In the genomic region with DNA sequence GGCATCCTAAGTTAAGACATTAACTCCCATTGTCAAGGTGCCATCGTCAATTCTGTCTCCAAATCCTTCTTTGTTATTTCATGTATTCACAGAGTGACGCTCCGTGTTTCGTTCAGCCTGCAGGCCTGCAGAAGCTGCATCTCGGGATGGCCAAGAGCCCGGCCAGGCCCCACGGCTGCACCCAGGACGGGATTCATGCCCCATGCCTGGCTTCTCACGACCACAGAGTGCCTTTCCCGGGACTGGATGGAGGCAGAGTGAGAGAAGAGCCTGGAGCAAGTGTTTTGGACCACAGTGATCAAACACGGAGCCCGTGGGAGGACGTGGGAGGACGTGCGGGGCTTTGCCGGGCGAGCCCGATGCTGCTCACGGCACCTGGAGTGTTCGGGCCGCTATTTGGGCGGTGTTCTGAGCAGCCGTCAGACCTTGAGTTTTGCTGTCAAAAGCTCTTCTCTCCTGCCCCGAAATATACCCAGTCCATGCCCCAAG, we compare ENCODE assay signal across 1 cellular context.
TF ChIP-seq lines count a peak whose summit lies in the region.

No MANE protein-coding gene starts in this region.

TF ChIP-seq in K562, 482 proteins besides CTCF, POLR2A, EP300 and RAD21:
- TF ChIP-seq, protein P1, sequence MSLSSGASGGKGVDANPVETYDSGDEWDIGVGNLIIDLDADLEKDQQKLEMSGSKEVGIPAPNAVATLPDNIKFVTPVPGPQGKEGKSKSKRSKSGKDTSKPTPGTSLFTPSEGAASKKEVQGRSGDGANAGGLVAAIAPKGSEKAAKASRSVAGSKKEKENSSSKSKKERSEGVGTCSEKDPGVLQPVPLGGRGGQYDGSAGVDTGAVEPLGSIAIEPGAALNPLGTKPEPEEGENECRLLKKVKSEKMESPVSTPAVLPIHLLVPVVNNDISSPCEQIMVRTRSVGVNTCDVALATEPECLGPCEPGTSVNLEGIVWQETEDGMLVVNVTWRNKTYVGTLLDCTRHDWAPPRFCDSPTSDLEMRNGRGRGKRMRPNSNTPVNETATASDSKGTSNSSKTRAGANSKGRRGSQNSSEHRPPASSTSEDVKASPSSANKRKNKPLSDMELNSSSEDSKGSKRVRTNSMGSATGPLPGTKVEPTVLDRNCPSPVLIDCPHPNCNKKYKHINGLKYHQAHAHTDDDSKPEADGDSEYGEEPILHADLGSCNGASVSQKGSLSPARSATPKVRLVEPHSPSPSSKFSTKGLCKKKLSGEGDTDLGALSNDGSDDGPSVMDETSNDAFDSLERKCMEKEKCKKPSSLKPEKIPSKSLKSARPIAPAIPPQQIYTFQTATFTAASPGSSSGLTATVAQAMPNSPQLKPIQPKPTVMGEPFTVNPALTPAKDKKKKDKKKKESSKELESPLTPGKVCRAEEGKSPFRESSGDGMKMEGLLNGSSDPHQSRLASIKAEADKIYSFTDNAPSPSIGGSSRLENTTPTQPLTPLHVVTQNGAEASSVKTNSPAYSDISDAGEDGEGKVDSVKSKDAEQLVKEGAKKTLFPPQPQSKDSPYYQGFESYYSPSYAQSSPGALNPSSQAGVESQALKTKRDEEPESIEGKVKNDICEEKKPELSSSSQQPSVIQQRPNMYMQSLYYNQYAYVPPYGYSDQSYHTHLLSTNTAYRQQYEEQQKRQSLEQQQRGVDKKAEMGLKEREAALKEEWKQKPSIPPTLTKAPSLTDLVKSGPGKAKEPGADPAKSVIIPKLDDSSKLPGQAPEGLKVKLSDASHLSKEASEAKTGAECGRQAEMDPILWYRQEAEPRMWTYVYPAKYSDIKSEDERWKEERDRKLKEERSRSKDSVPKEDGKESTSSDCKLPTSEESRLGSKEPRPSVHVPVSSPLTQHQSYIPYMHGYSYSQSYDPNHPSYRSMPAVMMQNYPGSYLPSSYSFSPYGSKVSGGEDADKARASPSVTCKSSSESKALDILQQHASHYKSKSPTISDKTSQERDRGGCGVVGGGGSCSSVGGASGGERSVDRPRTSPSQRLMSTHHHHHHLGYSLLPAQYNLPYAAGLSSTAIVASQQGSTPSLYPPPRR (CRISPR knock-in tag; IDR thresholded peaks at IDR 0.05; ENCODE audit: borderline replicate concordance), result no peak
- peak; percentile 23; the same call in 1 of the 2 replicates for TF ChIP-seq ZFX (CRISPR knock-in tag; IDR thresholded peaks at IDR 0.05)
TF ChIP-seq in K562: peak in this region for 1.
